Comparison of ENCODE assay signal across 13 cellular contexts in genomic region chr13:30377312-30377685, GRCh38. TPM values are rescaled to one million over a fixed set of nuclear protein-coding genes. Genes with fewer than 3 reads are reported as not detected.
DNase-seq lines count a peak whose midpoint lies in the region; ATAC-seq and TF ChIP-seq lines count a peak whose summit lies in the region.
"Had no signal": no experiment of that assay in that cellular context is flagged by ENCODE, and none has a peak within 500 bp of the region (broad histone marks: within the 10 kb centered on the region; RNA-seq: fewer than 3 reads in every experiment).

No MANE protein-coding gene starts in this region.

- H3K9ac ChIP-seq in mammary epithelial cell (ENCODE audit: insufficient read depth, low read length), result no peak overlapping the region
- peak overlapping the region; percentile 75 for H3K9ac ChIP-seq in SU-DHL-6 (ENCODE audit: low read length)

- intact Hi-C loops in mammary epithelial cell (cut with micrococcal nuclease) (no loop called here), MCF 10A (cut with micrococcal nuclease) (no loop called here), transverse colon (cut with DNase I; ENCODE audit: low total_unique reads) (no loop called here)

- H3K4me3 Mint-ChIP-seq in MCF 10A (ENCODE audit: unreplicated experiment), result no peak overlapping the region
- H3K4me3 Mint-ChIP-seq in immature natural killer cell, result peak overlapping the region; percentile 85 to 92 (median 89)
- no peak overlapping the region for H3K4me3 Mint-ChIP-seq in glutamatergic neuron (ENCODE audit: unreplicated experiment)
- H3K4me3 Mint-ChIP-seq: endodermal cell had no signal

- no peak for TF ChIP-seq POLR2A in transverse colon (IDR thresholded peaks at IDR 0.05)

- H3K4me3 ChIP-seq in mammary epithelial cell (replicated peaks in 1 of 3; ENCODE audit: insufficient read depth in 1 of 3, low read depth in 2 of 3, low read length in 3 of 3) (no peak overlapping the region), SU-DHL-6 (ENCODE audit: insufficient read depth, low read length, poor library complexity, severe bottlenecking) (peak overlapping the region; percentile 71), transverse colon (no peak overlapping the region)
- H3K4me3 ChIP-seq: prostate gland had no signal

- H3K27ac ChIP-seq in mammary epithelial cell (ENCODE audit: insufficient read depth, low read depth, low read length), result no peak overlapping the region
- H3K27ac ChIP-seq in SU-DHL-6 (ENCODE audit: low read depth, low read length), result peak overlapping the region; percentile 95
- peak overlapping the region; percentile 48 to 81 (median 68) for H3K27ac ChIP-seq in transverse colon
- H3K27ac ChIP-seq: prostate gland had no signal

- in situ Hi-C loops in mammary epithelial cell (cut with MboI; ENCODE audit: low sequenced_read_pairs in 2 of 2) (no loop called here), transverse colon (cut with MboI; ENCODE audit: low pct_ligation_motif_present in 1 of 4, low pct_unique_long_range_greater_than_20kb in 1 of 4, low sequenced_read_pairs in 3 of 4) (no loop called here)

- TF ChIP-seq EP300 in transverse colon (IDR thresholded peaks at IDR 0.05; ENCODE audit: low read depth), result no peak

- H3F3A ChIP-seq in SU-DHL-6 (ENCODE audit: insufficient read depth), result peaks cover 40% of the 10 kb centered on the region

- dilution Hi-C loops in mammary epithelial cell (cut with HindIII; ENCODE audit: low sequenced_read_pairs), result no loop called here

- TF ChIP-seq CTCF in mammary epithelial cell (conservative IDR thresholded peaks at IDR 0.05 in 1 of 2, IDR thresholded peaks at IDR 0.05 in 1 of 2; ENCODE audit: extremely low read depth in 1 of 2, insufficient read depth in 1 of 2, low read depth in 1 of 2, low read length in 2 of 2), result no peak
- no peak for TF ChIP-seq CTCF in MCF 10A (IDR thresholded peaks at IDR 0.05; ENCODE audit: unreplicated experiment)
- TF ChIP-seq CTCF in SU-DHL-6 (IDR thresholded peaks at IDR 0.05; ENCODE audit: insufficient read depth, low read length, poor library complexity, severe bottlenecking), result no peak
- no peak for TF ChIP-seq CTCF in transverse colon (IDR thresholded peaks at IDR 0.05)
- no peak for TF ChIP-seq CTCF in GM20000 (IDR thresholded peaks at IDR 0.05; ENCODE audit: extremely low read depth, missing control alignments)
- TF ChIP-seq CTCF in glutamatergic neuron (IDR thresholded peaks at IDR 0.05; ENCODE audit: partially characterized antibody, unreplicated experiment), result no peak

- no peaks in the 10 kb centered on the region for H3K4me1 Mint-ChIP-seq in MCF 10A (ENCODE audit: insufficient read depth, unreplicated experiment)
- peaks cover 55 to 57% of the 10 kb centered on the region in 2 donors for H3K4me1 Mint-ChIP-seq in immature natural killer cell
- no peaks in the 10 kb centered on the region for H3K4me1 Mint-ChIP-seq in glutamatergic neuron (ENCODE audit: low read depth, unreplicated experiment)
- H3K4me1 Mint-ChIP-seq: endodermal cell had no signal

- H3K79me2 ChIP-seq in mammary epithelial cell (ENCODE audit: insufficient read depth, low read length) (no peaks in the 10 kb centered on the region), SU-DHL-6 (ENCODE audit: insufficient read depth, low read length) (peaks cover 27% of the 10 kb centered on the region)

- no peaks in the 10 kb centered on the region for H3K9me3 ChIP-seq in mammary epithelial cell (replicated peaks; ENCODE audit: insufficient read depth, low read length)
- H3K9me3 ChIP-seq in SU-DHL-6 (ENCODE audit: insufficient read depth, low read length), result no peaks in the 10 kb centered on the region
- H3K9me3 ChIP-seq in transverse colon, result no peaks in the 10 kb centered on the region
- H3K9me3 ChIP-seq: prostate gland had no signal

- 94% methylated on average over 2 of the region's 2 CpGs for WGBS in mammary epithelial cell (ENCODE audit: low coverage, missing lambda C conversion rate)
- WGBS in transverse colon (ENCODE audit: low coverage in 1 of 2), 2 donors, result 57 to 72% methylated on average over 2 of the region's 2 CpGs

- no peak for ATAC-seq in HG03175 (IDR thresholded peaks at IDR 0.05; ENCODE audit: unreplicated experiment)

- H3K4me1 ChIP-seq in mammary epithelial cell (ENCODE audit: insufficient read depth, low read length) (peaks cover 12% of the 10 kb centered on the region), transverse colon (peaks cover 0 to 23% (median 5%) of the 10 kb centered on the region in 4 donors)
- H3K4me1 ChIP-seq: prostate gland had no signal

- H3K9me3 Mint-ChIP-seq in MCF 10A (ENCODE audit: unreplicated experiment) (no peaks in the 10 kb centered on the region), immature natural killer cell (no peaks in the 10 kb centered on the region), glutamatergic neuron (ENCODE audit: unreplicated experiment) (no peaks in the 10 kb centered on the region)
- H3K9me3 Mint-ChIP-seq: endodermal cell had no signal

- H2AFZ ChIP-seq in mammary epithelial cell (ENCODE audit: low read depth, low read length) (peak overlapping the region; percentile 40), SU-DHL-6 (ENCODE audit: low read depth, low read length, severe bottlenecking) (peak overlapping the region; percentile 17)

- no peaks in the 10 kb centered on the region for H3K9me2 ChIP-seq in SU-DHL-6 (replicated peaks; ENCODE audit: insufficient read depth, low read length)

- H3K27me3 ChIP-seq in mammary epithelial cell (ENCODE audit: insufficient read depth, low read length) (no peaks in the 10 kb centered on the region), SU-DHL-6 (ENCODE audit: low read length) (no peaks in the 10 kb centered on the region), transverse colon (no peaks in the 10 kb centered on the region)

- H4K20me1 ChIP-seq in mammary epithelial cell (ENCODE audit: insufficient read depth, low read length) (no peaks in the 10 kb centered on the region), SU-DHL-6 (ENCODE audit: low read depth, low read length) (no peaks in the 10 kb centered on the region)

- H3K27ac Mint-ChIP-seq in MCF 10A (ENCODE audit: low read depth, unreplicated experiment) (no peak overlapping the region), immature natural killer cell (peak overlapping the region; percentile 95 to 99 (median 96)), glutamatergic neuron (ENCODE audit: unreplicated experiment) (no peak overlapping the region)
- H3K27ac Mint-ChIP-seq: endodermal cell had no signal

- CTCF ChIA-PET in mammary epithelial cell (lab: Charles Lee; ENCODE audit: low non-redundant PET) (no interaction called here), MCF 10A (lab: Yijun Ruan, JAX) (no interaction called here)

- H3K36me3 Mint-ChIP-seq in MCF 10A (ENCODE audit: insufficient read depth, unreplicated experiment) (no peaks in the 10 kb centered on the region), immature natural killer cell (peaks cover 0 to 4% (median 0%) of the 10 kb centered on the region in 3 donors), glutamatergic neuron (ENCODE audit: unreplicated experiment) (no peaks in the 10 kb centered on the region)

- BruUV-seq in mammary epithelial cell (replicated peaks; lab: Mats Ljungman, UMichigan) (no TSS peak), MCF 10A (replicated peaks; lab: Mats Ljungman, UMichigan) (no TSS peak)

- POLR2A ChIA-PET in MCF 10A (lab: Yijun Ruan, JAX), result no interaction called here

- DNase-seq in mammary epithelial cell (no peak), MCF 10A (ENCODE audit: unreplicated experiment) (no peak), immature natural killer cell (no peak), transverse colon (no peak), GM20000 (ENCODE audit: low spot score) (no peak), glutamatergic neuron (no peak)
- DNase-seq: endodermal cell, NCI-H2171, trophoblast cell had no signal

- H3K4me2 ChIP-seq in mammary epithelial cell (ENCODE audit: insufficient read depth, low read depth, low read length) (no peak overlapping the region), SU-DHL-6 (ENCODE audit: low read depth, low read length, poor library complexity, severe bottlenecking) (peak overlapping the region; percentile 92)

- no peaks in the 10 kb centered on the region for H3K36me3 ChIP-seq in mammary epithelial cell (ENCODE audit: insufficient read depth, low read length)
- H3K36me3 ChIP-seq in SU-DHL-6 (ENCODE audit: low read length), result peaks cover 4% of the 10 kb centered on the region; the same call in 1 of the 2 replicates
- H3K36me3 ChIP-seq in transverse colon, result no peaks in the 10 kb centered on the region
- H3K36me3 ChIP-seq: prostate gland had no signal

- H3K27me3 Mint-ChIP-seq in MCF 10A (ENCODE audit: insufficient read depth, unreplicated experiment) (peaks cover 17% of the 10 kb centered on the region), immature natural killer cell (ENCODE audit: low read depth in 3 of 3) (peaks cover 11 to 25% (median 16%) of the 10 kb centered on the region in 3 donors), glutamatergic neuron (ENCODE audit: unreplicated experiment) (no peaks in the 10 kb centered on the region)

RNA-seq across cellular contexts. Expression of gene UBE2L5, which starts 45.0 kb away (rescaled TPM):
- total RNA-seq in mammary epithelial cell (not detected), MCF 10A (2022) (not detected in 2 replicates), transverse colon (not detected), glutamatergic neuron (ENCODE audit: unreplicated experiment) (not detected)
- polyA plus RNA-seq in mammary epithelial cell (not detected), immature natural killer cell (not detected)
- polyA minus RNA-seq in mammary epithelial cell, result 0.67 TPM
- total RNA-seq: endodermal cell, frontal cortex had no signal

Comparison
In these comparisons a context has a peak if more than half of its experiments do, and no peak if none do; other contexts are left out.
1. H3K27ac Mint-ChIP-seq: peak in immature natural killer cell (6 of 6); none in MCF 10A (single experiment) and glutamatergic neuron (single experiment).
2. H3K4me3 Mint-ChIP-seq: peak in immature natural killer cell (5 of 5); none in MCF 10A (single experiment) and glutamatergic neuron (single experiment).